ENCODE assay signal across 29 cellular contexts in the genomic region with DNA sequence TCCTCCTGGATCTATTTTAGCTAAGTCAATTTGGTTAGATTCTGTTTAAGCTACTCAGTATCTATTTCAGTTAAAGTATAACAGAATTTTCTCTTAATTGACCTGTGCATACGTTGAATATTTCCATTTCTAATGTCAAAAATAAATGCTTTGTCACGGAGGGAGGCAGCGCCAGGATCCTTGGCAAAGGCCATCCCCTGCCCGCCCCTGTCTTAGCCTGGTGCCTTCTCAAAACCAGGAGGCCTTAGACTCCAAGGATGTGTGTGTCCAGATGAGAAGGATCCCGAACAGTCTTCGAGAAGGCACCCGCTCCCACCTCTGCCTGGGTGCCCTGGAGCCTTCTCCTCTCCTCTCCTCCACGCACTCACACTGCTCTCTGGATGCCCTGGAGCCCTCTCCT. TPM values are rescaled to one million over a fixed set of nuclear protein-coding genes. Genes with fewer than 3 reads are reported as not detected.
"Had no signal": no experiment of that assay in that cellular context is flagged by ENCODE, and none has a peak within 500 bp of the region (broad histone marks: within the 10 kb centered on the region; RNA-seq: fewer than 3 reads in every experiment).

No MANE protein-coding gene starts in this region.

- H3K27me3 ChIP-seq: breast epithelium, heart left ventricle, uterus had no signal

- H3K27ac ChIP-seq: heart left ventricle, lower lobe of right lung, parathyroid adenoma, psoas muscle, thoracic aorta, uterus had no signal

- H3K27ac Mint-ChIP-seq: activated CD8-positive, alpha-beta T cell treated with anti-CD3 and anti-CD28 coated beads for 36 hours; stimulated activated naive CD8-positive, alpha-beta T cell treated with anti-CD3 and anti-CD28 coated beads, Interleukin-15, Interleukin-2, amounts not matched to agents 100 ng/mL and 50 ng/mL, for 24 hours; type B pancreatic cell had no signal

- H3K4me1 Mint-ChIP-seq: activated T-helper 17 cell treated with anti-CD3 and anti-CD28 coated beads, Interleukin-2, amount 50 U/mL, for 72 hours; central memory CD8-positive, alpha-beta T cell; endodermal cell had no signal

- H3K4me1 ChIP-seq: breast epithelium, lower lobe of right lung, parathyroid adenoma, psoas muscle, uterus had no signal

- ATAC-seq: activated CD8-positive, alpha-beta T cell treated with anti-CD3 and anti-CD28 coated beads for 36 hours; activated T-cell treated with anti-CD3 and anti-CD28 coated beads, Interleukin-2, amount 50 U/mL, for 4 hours; activated T-helper 17 cell treated with anti-CD3 and anti-CD28 coated beads, Interleukin-2, amount 50 U/mL, for 72 hours; psoas muscle had no signal

- H3K79me2 ChIP-seq: parathyroid adenoma had no signal

- H3K9me3 ChIP-seq: breast epithelium, heart left ventricle, lower lobe of right lung, psoas muscle, thoracic aorta, uterus had no signal

- H3K27me3 Mint-ChIP-seq: activated B cell treated with CpG ODN at 0.5 μM for 24 hours; dendritic cell treated with granulocyte-macrophage colony-stimulating factor and Interleukin-4, amounts not matched to agents 40 ng/mL and 50 ng/mL, for 4 days; stimulated activated naive CD8-positive, alpha-beta T cell treated with anti-CD3 and anti-CD28 coated beads, Interleukin-15, Interleukin-2, amounts not matched to agents 100 ng/mL and 50 ng/mL, for 24 hours; type B pancreatic cell had no signal

- DNase-seq: activated B cell treated with CpG ODN at 0.5 μM for 24 hours; activated CD4-positive, alpha-beta T cell treated with anti-CD3 and anti-CD28 coated beads, Interleukin-2, amount 50 U/mL, for 1 hour; activated CD8-positive, alpha-beta T cell treated with anti-CD3 and anti-CD28 coated beads for 36 hours; activated gamma-delta T cell treated with Interleukin-2 at 50 U/mL for 16 hours; activated naive CD4-positive, alpha-beta T cell treated with anti-CD3 and anti-CD28 coated beads, Interleukin-2, amount 50 U/mL, for 16 hours; activated T-cell treated with anti-CD3 and anti-CD28 coated beads, Interleukin-2, amount 50 U/mL, for 4 hours; amniotic stem cell; endodermal cell; foreskin fibroblast; hypothalamus; kidney glomerular epithelial cell; lower lobe of right lung; mesenchymal stem cell; naive thymus-derived CD8-positive, alpha-beta T cell; nucleus accumbens; psoas muscle; stimulated activated CD4-positive, alpha-beta T cell treated with anti-CD3 and anti-CD28 coated beads, Interleukin-2, amount 100 ng/mL, for 48 hours; T-helper 2 cell; uterus had no signal

- H3K9me3 Mint-ChIP-seq: activated B cell treated with CpG ODN at 0.5 μM for 24 hours; activated CD8-positive, alpha-beta T cell treated with anti-CD3 and anti-CD28 coated beads for 36 hours; activated T-cell treated with anti-CD3 and anti-CD28 coated beads, Interleukin-2, amount 50 U/mL, for 4 hours; activated T-helper 17 cell treated with anti-CD3 and anti-CD28 coated beads, Interleukin-2, amount 50 U/mL, for 72 hours; central memory CD8-positive, alpha-beta T cell; dendritic cell treated with granulocyte-macrophage colony-stimulating factor and Interleukin-4, amounts not matched to agents 40 ng/mL and 50 ng/mL, for 4 days; endodermal cell; naive thymus-derived CD8-positive, alpha-beta T cell; neural crest cell; stimulated activated naive CD8-positive, alpha-beta T cell treated with anti-CD3 and anti-CD28 coated beads, Interleukin-15, Interleukin-2, amounts not matched to agents 100 ng/mL and 50 ng/mL, for 24 hours; type B pancreatic cell had no signal

- H3K4me3 Mint-ChIP-seq: activated CD8-positive, alpha-beta T cell treated with anti-CD3 and anti-CD28 coated beads for 36 hours; activated T-cell treated with anti-CD3 and anti-CD28 coated beads, Interleukin-2, amount 50 U/mL, for 4 hours; activated T-helper 17 cell treated with anti-CD3 and anti-CD28 coated beads, Interleukin-2, amount 50 U/mL, for 72 hours; central memory CD8-positive, alpha-beta T cell; dendritic cell treated with granulocyte-macrophage colony-stimulating factor and Interleukin-4, amounts not matched to agents 40 ng/mL and 50 ng/mL, for 4 days; endodermal cell; naive thymus-derived CD8-positive, alpha-beta T cell; neural crest cell; stimulated activated naive CD8-positive, alpha-beta T cell treated with anti-CD3 and anti-CD28 coated beads, Interleukin-15, Interleukin-2, amounts not matched to agents 100 ng/mL and 50 ng/mL, for 24 hours; type B pancreatic cell had no signal

- H3K4me3 ChIP-seq: breast epithelium, heart left ventricle, lower lobe of right lung, psoas muscle, thoracic aorta, uterus had no signal

- H3K36me3 ChIP-seq: breast epithelium, heart left ventricle, lower lobe of right lung, thoracic aorta, uterus had no signal

- H2AFZ ChIP-seq: parathyroid adenoma had no signal

- H3K9ac ChIP-seq: parathyroid adenoma had no signal

RNA-seq across cellular contexts. Expression of a gene that starts 22.4 kb away (rescaled TPM):
- total RNA-seq: activated CD8-positive, alpha-beta T cell treated with anti-CD3 and anti-CD28 coated beads for 36 hours; activated T-helper 17 cell treated with anti-CD3 and anti-CD28 coated beads, Interleukin-2, amount 50 U/mL, for 72 hours had no signal
